Comparison of ENCODE assay signal across 8 cellular contexts in genomic region chr2:97112320-97113049, GRCh38. TPM values are rescaled to one million over a fixed set of nuclear protein-coding genes. Genes with fewer than 3 reads are reported as not detected.
A peak's percentile ranks its signal among the peaks of the same experiment; 100 is the strongest.
DNase-seq lines count a peak whose midpoint lies in the region; ATAC-seq and TF ChIP-seq lines count a peak whose summit lies in the region.
"Not testable (repeated sequence)": the region's sequence is repeated elsewhere in the genome, so short reads cannot be mapped to it uniquely, and the experiment has no call there.

No MANE protein-coding gene starts in this region.

- H3K9me3 ChIP-seq in BE2C; mucosa of stomach (ENCODE audit: control insufficient read depth, low read length): not testable (repeated sequence)

- peak overlapping the region; percentile 89 for H3K9ac ChIP-seq in mucosa of stomach (ENCODE audit: low read length)

- ATAC-seq in GM19372 (IDR thresholded peaks at IDR 0.05; ENCODE audit: low read depth, unreplicated experiment): peak; percentile 40

- H3K27me3 ChIP-seq in BE2C; mucosa of stomach (ENCODE audit: control insufficient read depth, insufficient read depth, low read length): not testable (repeated sequence)

- not testable (repeated sequence) for H3K36me3 ChIP-seq in BE2C; mucosa of stomach (ENCODE audit: control insufficient read depth, insufficient read depth, low read length)

- H3K4me1 ChIP-seq in BE2C; mucosa of stomach (ENCODE audit: control insufficient read depth, insufficient read depth, low read length): not testable (repeated sequence)

- peak; percentile 60 for DNase-seq in BE2C
- DNase-seq in HK-2 (ENCODE audit: unreplicated experiment): peak; percentile 69
- peak; percentile 30 for DNase-seq in T-helper 22 cell (ENCODE audit: low read depth)
- peak; percentile 27 for DNase-seq in amniotic epithelial cell (ENCODE audit: low read depth)
- peak; percentile 48 for DNase-seq in foreskin melanocyte
- DNase-seq in stimulated activated CD4-positive, alpha-beta T cell treated with anti-CD3 and anti-CD28 coated beads, Interleukin-4, amount 100 ng/mL, for 4 hours: peak; percentile 19 to 32

- TF ChIP-seq CTCF in BE2C (IDR thresholded peaks at IDR 0.05; ENCODE audit: low read depth, low read length): peak; percentile 57

- peak overlapping the region; percentile 58 for H3K4me3 ChIP-seq in BE2C (ENCODE audit: low read depth, low read length)
- H3K4me3 ChIP-seq in mucosa of stomach (ENCODE audit: low read length): peak overlapping the region; percentile 60

RNA-seq across cellular contexts. Expression of gene ANKRD36, which starts 0.5 kb away (rescaled TPM):
- polyA plus RNA-seq in BE2C (2012; ENCODE audit: insufficient read depth, insufficient read length, low read depth): 1.7 TPM

RNA-seq across cellular contexts. Expression of gene FAHD2B, which starts 17.8 kb away (rescaled TPM):
- polyA plus RNA-seq in BE2C (2012; ENCODE audit: insufficient read depth, insufficient read length, low read depth): 7.7 TPM

Comparison
In these comparisons a context has a peak if more than half of its experiments do, and no peak if none do; other contexts are left out.
1. Peak in every context shown above with its lines: DNase-seq, ATAC-seq and H3K4me3 ChIP-seq.